Comparison of ENCODE assay signal across 16 cellular contexts in the genomic region with DNA sequence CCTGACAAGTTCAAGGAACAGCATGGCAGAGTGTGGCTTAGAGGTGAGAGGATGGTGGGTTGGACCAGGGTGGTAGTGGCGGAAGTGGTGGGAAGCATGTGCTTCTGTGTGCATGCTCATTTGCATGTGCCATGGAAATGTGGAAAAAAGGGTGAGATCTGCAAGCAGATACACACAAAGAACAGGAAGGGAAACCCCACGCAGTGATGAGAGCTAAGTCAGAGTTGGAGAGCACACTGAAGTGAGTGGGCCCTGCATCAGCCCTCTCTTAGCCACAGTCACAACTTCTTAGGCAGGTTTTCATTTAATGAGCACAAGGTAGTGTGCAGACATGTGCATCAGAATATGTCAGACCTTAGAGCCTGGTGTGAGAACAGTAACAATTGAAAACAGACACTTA.
"Had no signal": no experiment of that assay in that cellular context is flagged by ENCODE, and none has a peak within 500 bp of the region (broad histone marks: within the 10 kb centered on the region; RNA-seq: fewer than 3 reads in every experiment).

No MANE protein-coding gene starts in this region.

- ATAC-seq: activated CD8-positive, alpha-beta T cell treated with anti-CD3 and anti-CD28 coated beads for 36 hours; activated naive CD8-positive, alpha-beta T cell treated with anti-CD3 and anti-CD28 coated beads, Interleukin-2, amount 50 U/mL, for 24 hours; lower lobe of right lung; stimulated activated naive CD8-positive, alpha-beta T cell treated with anti-CD3 and anti-CD28 coated beads, Interleukin-15, amount 100 ng/mL, for 72 hours; upper lobe of right lung had no signal

- FAIRE-seq: colon, TTC549 had no signal

- H3K4me1 ChIP-seq: ascending aorta, esophagus muscularis mucosa, lower lobe of right lung, testis, upper lobe of right lung had no signal

- H3K27ac ChIP-seq: ascending aorta, cardiac muscle cell, esophagus muscularis mucosa, lower lobe of right lung, testis, upper lobe of right lung had no signal

- DNase-seq: activated B cell treated with CpG ODN at 0.5 μM for 24 hours; activated CD8-positive, alpha-beta memory T cell treated with anti-CD3 and anti-CD28 coated beads, Interleukin-2, amount 50 U/mL, for 4 hours; activated CD8-positive, alpha-beta T cell treated with anti-CD3 and anti-CD28 coated beads for 36 hours; activated naive CD4-positive, alpha-beta T cell treated with Interleukin-2 at 50 U/mL for 16 hours; activated naive CD8-positive, alpha-beta T cell treated with anti-CD3 and anti-CD28 coated beads, Interleukin-2, amount 50 U/mL, for 24 hours; glutamatergic neuron; lower lobe of right lung; stimulated activated CD4-positive, alpha-beta T cell treated with anti-CD3 and anti-CD28 coated beads, Interleukin-4, amount 100 ng/mL, for 4 hours; stimulated activated naive CD8-positive, alpha-beta T cell treated with anti-CD3 and anti-CD28 coated beads, Interleukin-15, amount 100 ng/mL, for 72 hours; testis; upper lobe of right lung had no signal

- H3K4me3 ChIP-seq: ascending aorta, cardiac muscle cell, esophagus muscularis mucosa, lower lobe of right lung, testis, upper lobe of right lung had no signal

- H3K36me3 ChIP-seq: ascending aorta, cardiac muscle cell, esophagus muscularis mucosa, lower lobe of right lung, upper lobe of right lung had no signal

- H3K27me3 ChIP-seq: ascending aorta, cardiac muscle cell, esophagus muscularis mucosa, testis, upper lobe of right lung had no signal

- H3K9me3 ChIP-seq: ascending aorta, esophagus muscularis mucosa, lower lobe of right lung, testis, upper lobe of right lung had no signal
